ENCODE assay signal across 8 cellular contexts in genomic region chr18:839224-840079, GRCh38. TPM values are rescaled to one million over a fixed set of nuclear protein-coding genes. Genes with fewer than 3 reads are reported as not detected.
DNase-seq lines count a peak whose midpoint lies in the region; ATAC-seq and TF ChIP-seq lines count a peak whose summit lies in the region.

No MANE protein-coding gene starts in this region.

- H3K27me3 ChIP-seq in cardiac muscle cell (peaks cover 23% of the 10 kb centered on the region), psoas muscle (ENCODE audit: insufficient read depth in 3 of 3, low read length in 2 of 3) (no peaks in the 10 kb centered on the region), vagina (no peaks in the 10 kb centered on the region)

- H3K27ac ChIP-seq in cardiac muscle cell (no peak overlapping the region), psoas muscle (no peak overlapping the region), vagina (no peak overlapping the region)

- H3K27ac Mint-ChIP-seq in activated naive CD4-positive, alpha-beta T cell treated with anti-CD3 and anti-CD28 coated beads, Interleukin-2, amount 10 ng/mL, durations not matched to agents 7 days and 5 days: no peak overlapping the region

- TF ChIP-seq POLR2A in vagina (IDR thresholded peaks at IDR 0.05): no peak

- WGBS in psoas muscle, 3 donors: 18 to 19% (median 19%) methylated on average over 14 of the region's 14 CpGs

- no peak overlapping the region for H3K4me3 Mint-ChIP-seq in activated naive CD4-positive, alpha-beta T cell treated with anti-CD3 and anti-CD28 coated beads, Interleukin-2, amount 10 ng/mL, durations not matched to agents 7 days and 5 days

- H3K4me1 ChIP-seq in cardiac muscle cell (ENCODE audit: low read depth) (no peaks in the 10 kb centered on the region), psoas muscle (no peaks in the 10 kb centered on the region), vagina (no peaks in the 10 kb centered on the region)

- H3K36me3 Mint-ChIP-seq in activated naive CD4-positive, alpha-beta T cell treated with anti-CD3 and anti-CD28 coated beads, Interleukin-2, amount 10 ng/mL, durations not matched to agents 7 days and 5 days: no peaks in the 10 kb centered on the region

- CTCF ChIA-PET in activated naive CD4-positive, alpha-beta T cell treated with anti-CD3 and anti-CD28 coated beads, Interleukin-2, amount 10 ng/mL, durations not matched to agents 7 days and 5 days (lab: Charles Lee): interaction anchor here (0.7 to 8.4 kb wide), 32 partner anchors 9 to 1703 kb away, joined by 3 to 85 read pairs (median 4); partner anchors contain the start of gene ENOSF1

- H3K9me3 ChIP-seq in cardiac muscle cell (ENCODE audit: low read depth) (no peaks in the 10 kb centered on the region), psoas muscle (no peaks in the 10 kb centered on the region), vagina (no peaks in the 10 kb centered on the region)

- peaks cover 6% of the 10 kb centered on the region for H3K4me1 Mint-ChIP-seq in activated naive CD4-positive, alpha-beta T cell treated with anti-CD3 and anti-CD28 coated beads, Interleukin-2, amount 10 ng/mL, durations not matched to agents 7 days and 5 days

- peak; percentile 84 for DNase-seq in NAMALWA (ENCODE audit: low spot score)
- peak; percentile 91 for DNase-seq in activated naive CD4-positive, alpha-beta T cell treated with anti-CD3 and anti-CD28 coated beads, Interleukin-2, amount 10 ng/mL, durations not matched to agents 7 days and 5 days
- DNase-seq in cardiac muscle cell (ENCODE audit: low read depth in 1 of 2, low spot score in 1 of 2): peak; percentile 88 to 89
- peak; percentile 87 to 90 for DNase-seq in psoas muscle
- DNase-seq in vagina (ENCODE audit: extremely low spot score in 2 of 2): no peak

- H3K9me3 Mint-ChIP-seq in activated naive CD4-positive, alpha-beta T cell treated with anti-CD3 and anti-CD28 coated beads, Interleukin-2, amount 10 ng/mL, durations not matched to agents 7 days and 5 days: no peaks in the 10 kb centered on the region

- peaks cover 19% of the 10 kb centered on the region for H3K27me3 Mint-ChIP-seq in activated naive CD4-positive, alpha-beta T cell treated with anti-CD3 and anti-CD28 coated beads, Interleukin-2, amount 10 ng/mL, durations not matched to agents 7 days and 5 days

- intact Hi-C loops in psoas muscle (cut with DNase I): loop anchor here (2.0 to 10.0 kb wide), 2 partner anchors 215 to 217 kb away; no protein-coding TSS in a partner anchor
- intact Hi-C loops in vagina (cut with DNase I): loop anchor here (10.0 kb wide), 1 partner anchor 215 kb away; no protein-coding TSS in a partner anchor

- no peaks in the 10 kb centered on the region for H3K36me3 ChIP-seq in cardiac muscle cell
- no peaks in the 10 kb centered on the region for H3K36me3 ChIP-seq in psoas muscle (ENCODE audit: insufficient read depth in 1 of 2, low read depth in 1 of 2)
- H3K36me3 ChIP-seq in vagina: no peaks in the 10 kb centered on the region

- no peak overlapping the region for H3K4me3 ChIP-seq in GM12875 (ENCODE audit: low read depth, low read length)
- no peak overlapping the region for H3K4me3 ChIP-seq in cardiac muscle cell
- no peak overlapping the region for H3K4me3 ChIP-seq in psoas muscle
- no peak overlapping the region for H3K4me3 ChIP-seq in vagina

- TF ChIP-seq CTCF in GM12875 (IDR thresholded peaks at IDR 0.05; ENCODE audit: borderline replicate concordance, insufficient read depth, low read depth, low read length) (peak; percentile 95), cardiac muscle cell (IDR thresholded peaks at IDR 0.05; ENCODE audit: low read depth, low read length) (peak; percentile 97), psoas muscle (IDR thresholded peaks at IDR 0.05) (peak; percentile 97), vagina (IDR thresholded peaks at IDR 0.05) (peak; percentile 86 to 97 (median 94))

- ATAC-seq in HG02610 (IDR thresholded peaks at IDR 0.05; ENCODE audit: unreplicated experiment) (peak; percentile 95), SK-N-SH treated with all-trans-retinoic acid at 6 μM for 48 hours (peak; percentile 99), psoas muscle (peak; percentile 86 to 98 (median 88))

TF ChIP-seq in SK-N-SH treated with all-trans-retinoic acid at 6 μM for 48 hours, 23 proteins besides CTCF, POLR2A, EP300 and RAD21:
- TF ChIP-seq ARNTL (CRISPR knock-in tag; IDR thresholded peaks at IDR 0.05; ENCODE audit: borderline replicate concordance, low read depth) (no peak), BACH2 (CRISPR knock-in tag; IDR thresholded peaks at IDR 0.05; ENCODE audit: borderline replicate concordance) (no peak), ISL1 (CRISPR knock-in tag; IDR thresholded peaks at IDR 0.05) (no peak)

RNA-seq across cellular contexts. Expression of gene YES1, which starts 27.4 kb away (rescaled TPM):
- total RNA-seq in cardiac muscle cell: 96.0 and 124 TPM in 2 replicates
- 18.5 and 20.6 TPM in 2 replicates for polyA plus RNA-seq in cardiac muscle cell
- total RNA-seq in psoas muscle: 10 to 100 TPM; 12.2 to 29.5 (median 18.3) TPM
- polyA plus RNA-seq in psoas muscle: 10 to 100 TPM in 2 of 3 donors, 1 to 10 TPM in 1; 8.7 to 14.6 (median 10.7) TPM
- total RNA-seq in vagina: 92.1 TPM

Comparison
In these comparisons a context has a peak if more than half of its experiments do, and no peak if none do; other contexts are left out.
1. DNase-seq: peak in NAMALWA (single experiment), activated naive CD4-positive, alpha-beta T cell treated with anti-CD3 and anti-CD28 coated beads, Interleukin-2, amount 10 ng/mL, durations not matched to agents 7 days and 5 days (single experiment), cardiac muscle cell (2 of 2) and psoas muscle (2 of 2); none in vagina (0 of 2).
2. Peak in every context shown above with its lines, with median percentiles within 50 percentile points of each other: CTCF ChIP-seq and ATAC-seq.